In genomic region chr3:10247679-10248183, GRCh38 we compare ENCODE assay signal across 1 cellular context.
TF ChIP-seq lines count a peak whose summit lies in the region.

No MANE protein-coding gene starts in this region.

TF ChIP-seq in HEK293, 187 proteins besides CTCF, POLR2A, EP300 and RAD21 (continued from another document):
- TF ChIP-seq ZNF398 (tag by site-specific recombination; IDR thresholded peaks at IDR 0.05) = no peak
- no peak for TF ChIP-seq ZNF391 (tag by site-specific recombination; IDR thresholded peaks at IDR 0.05; ENCODE audit: borderline replicate concordance, low read depth)
- TF ChIP-seq ZNF621 (tag by site-specific recombination; IDR thresholded peaks at IDR 0.05) = no peak
- TF ChIP-seq ZXDB (tag by site-specific recombination; IDR thresholded peaks at IDR 0.05) = 0 out of 2 replicates have a peak, but pooled peaks have one; percentile 34
- TF ChIP-seq PRDM2 (tag by site-specific recombination; IDR thresholded peaks at IDR 0.05; ENCODE audit: borderline replicate concordance) = no peak
- peak; percentile 80 for TF ChIP-seq PRDM10 (tag by site-specific recombination; IDR thresholded peaks at IDR 0.05)
- TF ChIP-seq ZNF2 (tag by site-specific recombination; IDR thresholded peaks at IDR 0.05) = peak; percentile 63
- no peak for TF ChIP-seq ZNF658 (tag by site-specific recombination; IDR thresholded peaks at IDR 0.05)
- 0 out of 2 replicates have a peak, but pooled peaks have one; percentile 25 for TF ChIP-seq ZBTB21 (tag by site-specific recombination; IDR thresholded peaks at IDR 0.05)
- no peak for TF ChIP-seq FEZF1 (tag by site-specific recombination; IDR thresholded peaks at IDR 0.05)
- no peak for TF ChIP-seq ZSCAN4 (tag by site-specific recombination; IDR thresholded peaks at IDR 0.05)
- TF ChIP-seq GLIS1 (tag by site-specific recombination; IDR thresholded peaks at IDR 0.05) = no peak
- no peak for TF ChIP-seq HOXA7 (CRISPR knock-in tag; IDR thresholded peaks at IDR 0.05; ENCODE audit: borderline replicate concordance)
- TF ChIP-seq ZBTB7A (tag by site-specific recombination; IDR thresholded peaks at IDR 0.05; ENCODE audit: low read depth) = 0 out of 2 replicates have a peak, but pooled peaks have one; percentile 4
- no peak for TF ChIP-seq ZFP69B (tag by site-specific recombination; IDR thresholded peaks at IDR 0.05)
- TF ChIP-seq ZBTB48 (tag by site-specific recombination; IDR thresholded peaks at IDR 0.05) = no peak
TF ChIP-seq in HEK293: peak in this region for 11.
